ENCODE assay signal across 8 cellular contexts in genomic region chr17:75875182-75875939, GRCh38. TPM values are rescaled to one million over a fixed set of nuclear protein-coding genes. Genes with fewer than 3 reads are reported as not detected.
DNase-seq lines count a peak whose midpoint lies in the region; ATAC-seq, FAIRE-seq and TF ChIP-seq lines count a peak whose summit lies in the region.

No MANE protein-coding gene starts in this region.

- H4K20me1 ChIP-seq in GM23338 (replicated peaks; ENCODE audit: insufficient read depth) (no peaks in the 10 kb centered on the region), PC-9 (ENCODE audit: insufficient read depth) (no peaks in the 10 kb centered on the region), endothelial cell of umbilical vein (replicated peaks; ENCODE audit: control insufficient read depth, extremely low read depth, insufficient read depth, low read length) (no peaks in the 10 kb centered on the region)

- H3K4me1 ChIP-seq in GM23338 (ENCODE audit: insufficient read depth) = peaks cover 16% of the 10 kb centered on the region; the same call in 1 of the 2 replicates
- peaks cover 48% of the 10 kb centered on the region for H3K4me1 ChIP-seq in PC-9 (replicated peaks; ENCODE audit: insufficient read depth)
- H3K4me1 ChIP-seq in endothelial cell of umbilical vein (ENCODE audit: control insufficient read depth, extremely low read depth, insufficient read depth, low read length) = peaks cover 41% of the 10 kb centered on the region

- H3K36me3 ChIP-seq in GM23338 (ENCODE audit: insufficient read depth) = no peaks in the 10 kb centered on the region
- H3K36me3 ChIP-seq in PC-9 (ENCODE audit: low read depth) = no peaks in the 10 kb centered on the region
- H3K36me3 ChIP-seq in endothelial cell of umbilical vein (ENCODE audit: control insufficient read depth in 2 of 2, extremely low read depth in 1 of 2, insufficient read depth in 2 of 2, low read length in 2 of 2) = peaks cover 3 to 18% of the 10 kb centered on the region in 2 experiments

- CTCF ChIA-PET in PC-9 (lab: Charles Lee) = interaction anchor here (0.5 to 1.1 kb wide), 12 partner anchors 15 to 274 kb away, joined by 3 to 7 read pairs (median 4); partner anchors contain the start of genes UNC13D and WBP2
- CTCF ChIA-PET in endothelial cell of umbilical vein (lab: Charles Lee) = interaction anchor here (0.6 to 10.3 kb wide), 8 partner anchors 17 to 111 kb away, joined by 3 to 241 read pairs (median 3); partner anchors contain the start of genes TRIM65, UNC13D and WBP2

- no peaks in the 10 kb centered on the region for H3K9me1 ChIP-seq in endothelial cell of umbilical vein (replicated peaks; ENCODE audit: control insufficient read depth, extremely low read depth, insufficient read depth, low read length)

- peaks cover 39% of the 10 kb centered on the region for H3K27me3 Mint-ChIP-seq in GM23338 (ENCODE audit: insufficient read depth, low read depth, poor library complexity)

- H3K4me3 Mint-ChIP-seq in GM23338 = no peak overlapping the region

- no peak overlapping the region for H2AFZ ChIP-seq in GM23338
- H2AFZ ChIP-seq in PC-9 = peak overlapping the region; percentile 60; the same call in 1 of the 2 replicates
- no peak overlapping the region for H2AFZ ChIP-seq in endothelial cell of umbilical vein (ENCODE audit: low read depth, low read length)

- intact Hi-C loops in PC-9 (cut with micrococcal nuclease; ENCODE audit: unreplicated experiment) (no loop called here), endothelial cell of umbilical vein (cut with micrococcal nuclease) (no loop called here)

- FAIRE-seq in endothelial cell of umbilical vein (lab: Jason Lieb, UNC) = peak; percentile 48

- peak overlapping the region; percentile 97; the same call in 1 of the 2 replicates for H3K4me2 ChIP-seq in GM23338
- H3K4me2 ChIP-seq in PC-9 = peak overlapping the region; percentile 85
- peak overlapping the region; percentile 50 for H3K4me2 ChIP-seq in endothelial cell of umbilical vein (ENCODE audit: insufficient read depth, low read length)

- POLR2A ChIA-PET in PC-9 (lab: Charles Lee; ENCODE audit: unreplicated experiment) (interaction anchor here (0.5 to 1.7 kb wide), 9 partner anchors 20 to 977 kb away, joined by 3 to 16 read pairs (median 6); partner anchors contain the start of gene WBP2), endothelial cell of umbilical vein (lab: Charles Lee) (interaction anchor here (0.9 to 3.0 kb wide), 3 partner anchors 17 to 95 kb away, joined by 4 to 19 read pairs (median 17); partner anchors contain the start of gene WBP2)

- dilution Hi-C loops in endothelial cell of umbilical vein (cut with MboI; ENCODE audit: extremely low pct_ligation_motif_present, low sequenced_read_pairs) = no loop called here

- TF ChIP-seq CTCF in GM23338 (conservative IDR thresholded peaks at IDR 0.05; ENCODE audit: low read depth in 2 of 2) (no peak), PC-9 (conservative IDR thresholded peaks at IDR 0.05) (no peak), endothelial cell of umbilical vein (IDR thresholded peaks at IDR 0.05; ENCODE audit: extremely low read depth in 1 of 2, insufficient read depth in 1 of 2, low read depth in 1 of 2, low read length in 2 of 2) (no peak)

- H3K9me2 ChIP-seq in GM23338 (ENCODE audit: insufficient read depth) (no peaks in the 10 kb centered on the region), PC-9 (ENCODE audit: insufficient read depth) (no peaks in the 10 kb centered on the region)

- DNase-seq in GM23338 (ENCODE audit: low spot score) (no peak), PC-9 (no peak), endothelial cell of umbilical vein (ENCODE audit: low read depth, low spot score) (no peak), NCI-H146 (lab: John Stamatoyannopoulos, UW) (no peak), AG08396 (ENCODE audit: low spot score) (no peak)

- H3K27ac ChIP-seq in GM23338 (ENCODE audit: low read depth) = no peak overlapping the region
- peak overlapping the region; percentile 87 for H3K27ac ChIP-seq in PC-9
- peak overlapping the region; percentile 70 for H3K27ac ChIP-seq in endothelial cell of umbilical vein (ENCODE audit: insufficient read depth, low read depth, low read length)
- H3K27ac ChIP-seq in skin epidermis = peak overlapping the region in 20 of 21 experiments; percentile 81 to 99 (median 94)

- H3K27me3 ChIP-seq in GM23338 (ENCODE audit: insufficient read depth) (peaks cover 37% of the 10 kb centered on the region), PC-9 (ENCODE audit: insufficient read depth, low read depth) (no peaks in the 10 kb centered on the region), endothelial cell of umbilical vein (ENCODE audit: control insufficient read depth in 2 of 2, insufficient read depth in 2 of 2, low read length in 2 of 2) (no peaks in the 10 kb centered on the region)

- H3K4me3 ChIP-seq in GM23338 (no peak overlapping the region), PC-9 (peak overlapping the region; percentile 96; the same call in 1 of the 2 replicates), endothelial cell of umbilical vein (replicated peaks in 1 of 3; ENCODE audit: insufficient read depth in 1 of 3, low read depth in 1 of 3, low read length in 3 of 3) (no peak overlapping the region), skin epidermis (peak overlapping the region; percentile 52 to 82 (median 69))

- H3F3A ChIP-seq in GM23338 (replicated peaks; ENCODE audit: low read depth) (peaks cover 29% of the 10 kb centered on the region), PC-9 (ENCODE audit: insufficient read depth, low read depth) (peaks cover 60% of the 10 kb centered on the region)

- no peaks in the 10 kb centered on the region for H3K9me3 Mint-ChIP-seq in GM23338

- peaks cover 22% of the 10 kb centered on the region for H3K4me1 Mint-ChIP-seq in GM23338

- TF ChIP-seq POLR2A in endothelial cell of umbilical vein (IDR thresholded peaks at IDR 0.05; ENCODE audit: low read depth, low read length) = peak; percentile 8

- ATAC-seq in GM23338 (no peak), HG03135 (IDR thresholded peaks at IDR 0.05; ENCODE audit: unreplicated experiment) (no peak), HG02623 (IDR thresholded peaks at IDR 0.05; ENCODE audit: unreplicated experiment) (no peak)

- H3K79me2 ChIP-seq in GM23338 (replicated peaks; ENCODE audit: insufficient read depth) = no peaks in the 10 kb centered on the region
- H3K79me2 ChIP-seq in PC-9 (ENCODE audit: low read depth) = 0 out of 2 replicates have a peak, but pooled peaks cover 3% of the 10 kb centered on the region
- H3K79me2 ChIP-seq in endothelial cell of umbilical vein (ENCODE audit: control insufficient read depth, insufficient read depth, low read length) = peaks cover 6% of the 10 kb centered on the region

- peak overlapping the region; percentile 65 for H3K9ac ChIP-seq in endothelial cell of umbilical vein (replicated peaks; ENCODE audit: extremely low read depth, insufficient read depth, low read length)

- H3K36me3 Mint-ChIP-seq in GM23338 (ENCODE audit: low read depth) = no peaks in the 10 kb centered on the region; the same call in 2 of the 3 replicates

- H3K9me3 ChIP-seq in PC-9 (ENCODE audit: insufficient read depth, low read depth) = no peaks in the 10 kb centered on the region
- no peaks in the 10 kb centered on the region for H3K9me3 ChIP-seq in endothelial cell of umbilical vein (replicated peaks; ENCODE audit: control insufficient read depth, insufficient read depth, low read length)

- no TSS peak for BruUV-seq in PC-9 (replicated peaks; lab: Mats Ljungman, UMichigan)
- BruUV-seq in endothelial cell of umbilical vein (replicated peaks; lab: Mats Ljungman, UMichigan) = no TSS peak

- no peak overlapping the region for H3K27ac Mint-ChIP-seq in GM23338

RNA-seq across cellular contexts. Expression of gene TRIM47, which starts 3.0 kb away (rescaled TPM):
- 9.9 and 12.5 TPM in 2 replicates for total RNA-seq in GM23338 (2014; rRNA removed; shearing (Covaris generic))
- 7.2 TPM in 2 replicates for polyA plus RNA-seq in GM23338 (2016; fragmentation: Nextera tagmentation; extraction: Ambion mirVana)
- 46.1 and 48.3 TPM in 2 replicates for total RNA-seq in PC-9 (2021)
- total RNA-seq in endothelial cell of umbilical vein = 56.7 and 67.7 TPM in 2 replicates
- polyA plus RNA-seq in endothelial cell of umbilical vein = 75.1 and 85.3 TPM in 2 replicates
- polyA plus RNA-seq in endothelial cell of umbilical vein (2011; cell fraction: cytosol; rRNA removed) = 36.1 and 45.2 TPM in 2 replicates
- 92.7 and 117 TPM in 2 replicates for polyA plus RNA-seq in endothelial cell of umbilical vein (2011; cell fraction: nucleus; rRNA removed)
- 38.5 and 58.5 TPM in 2 replicates for polyA plus RNA-seq in endothelial cell of umbilical vein (2012)
- 42.0 and 46.2 TPM in 2 replicates for polyA minus RNA-seq in endothelial cell of umbilical vein
- 17.7 TPM for polyA minus RNA-seq in endothelial cell of umbilical vein (2011; cell fraction: cytosol; rRNA and poly(A)+ RNA removed)
- polyA minus RNA-seq in endothelial cell of umbilical vein (2011; cell fraction: nucleus; rRNA and poly(A)+ RNA removed) = 41.4 and 72.3 TPM in 2 replicates

RNA-seq across cellular contexts. Expression of gene WBP2, which starts 20.2 kb away (rescaled TPM):
- total RNA-seq in GM23338 (2014; rRNA removed; shearing (Covaris generic)) = 34.9 and 36.2 TPM in 2 replicates
- polyA plus RNA-seq in GM23338 (2016; fragmentation: Nextera tagmentation; extraction: Ambion mirVana) (59.5 and 63.5 TPM in 2 replicates), endothelial cell of umbilical vein (81.5 and 104 TPM in 2 replicates)
- total RNA-seq in PC-9 (2021) (114 and 159 TPM in 2 replicates), endothelial cell of umbilical vein (120 and 126 TPM in 2 replicates)
- 35.6 and 46.5 TPM in 2 replicates for polyA plus RNA-seq in endothelial cell of umbilical vein (2011; cell fraction: cytosol; rRNA removed)
- 76.5 and 76.7 TPM in 2 replicates for polyA plus RNA-seq in endothelial cell of umbilical vein (2011; cell fraction: nucleus; rRNA removed)
- polyA plus RNA-seq in endothelial cell of umbilical vein (2012) = 99.5 and 124 TPM in 2 replicates
- 71.7 and 72.7 TPM in 2 replicates for polyA minus RNA-seq in endothelial cell of umbilical vein
- 28.6 TPM for polyA minus RNA-seq in endothelial cell of umbilical vein (2011; cell fraction: cytosol; rRNA and poly(A)+ RNA removed)
- 52.0 and 56.1 TPM in 2 replicates for polyA minus RNA-seq in endothelial cell of umbilical vein (2011; cell fraction: nucleus; rRNA and poly(A)+ RNA removed)

RNA-seq across cellular contexts. Expression of gene TRIM65, which starts 21.4 kb away (rescaled TPM):
- 53.8 and 54.0 TPM in 2 replicates for total RNA-seq in GM23338 (2014; rRNA removed; shearing (Covaris generic))
- polyA plus RNA-seq in GM23338 (2016; fragmentation: Nextera tagmentation; extraction: Ambion mirVana) (13.8 and 15.0 TPM in 2 replicates), endothelial cell of umbilical vein (18.6 and 19.3 TPM in 2 replicates)
- total RNA-seq in PC-9 (2021) (21.1 and 27.1 TPM in 2 replicates), endothelial cell of umbilical vein (28.1 and 33.5 TPM in 2 replicates)
- polyA plus RNA-seq in endothelial cell of umbilical vein (2011; cell fraction: cytosol; rRNA removed) = 13.3 and 16.1 TPM in 2 replicates
- 15.9 and 16.9 TPM in 2 replicates for polyA plus RNA-seq in endothelial cell of umbilical vein (2011; cell fraction: nucleus; rRNA removed)
- 18.0 and 25.3 TPM in 2 replicates for polyA plus RNA-seq in endothelial cell of umbilical vein (2012)
- 10.9 and 12.8 TPM in 2 replicates for polyA minus RNA-seq in endothelial cell of umbilical vein
- 14.5 TPM for polyA minus RNA-seq in endothelial cell of umbilical vein (2011; cell fraction: cytosol; rRNA and poly(A)+ RNA removed)
- polyA minus RNA-seq in endothelial cell of umbilical vein (2011; cell fraction: nucleus; rRNA and poly(A)+ RNA removed) = 5.7 and 6.3 TPM in 2 replicates

RNA-seq across cellular contexts. Expression of gene MRPL38, which starts 29.3 kb away (rescaled TPM):
- 47.2 and 63.6 TPM in 2 replicates for total RNA-seq in GM23338 (2014; rRNA removed; shearing (Covaris generic))
- polyA plus RNA-seq in GM23338 (2016; fragmentation: Nextera tagmentation; extraction: Ambion mirVana) = 86.7 and 90.0 TPM in 2 replicates
- total RNA-seq in PC-9 (2021) = 127 and 136 TPM in 2 replicates
- total RNA-seq in endothelial cell of umbilical vein = 93.8 and 94.4 TPM in 2 replicates
- 82.7 and 100 TPM in 2 replicates for polyA plus RNA-seq in endothelial cell of umbilical vein
- 38.2 and 44.1 TPM in 2 replicates for polyA plus RNA-seq in endothelial cell of umbilical vein (2011; cell fraction: cytosol; rRNA removed)
- 132 and 146 TPM in 2 replicates for polyA plus RNA-seq in endothelial cell of umbilical vein (2011; cell fraction: nucleus; rRNA removed)
- 43.0 and 51.9 TPM in 2 replicates for polyA plus RNA-seq in endothelial cell of umbilical vein (2012)
- 35.1 and 57.6 TPM in 2 replicates for polyA minus RNA-seq in endothelial cell of umbilical vein
- 85.2 TPM for polyA minus RNA-seq in endothelial cell of umbilical vein (2011; cell fraction: cytosol; rRNA and poly(A)+ RNA removed)
- 37.6 and 39.5 TPM in 2 replicates for polyA minus RNA-seq in endothelial cell of umbilical vein (2011; cell fraction: nucleus; rRNA and poly(A)+ RNA removed)

RNA-seq across cellular contexts. Expression of gene UNC13D, which starts 31.2 kb away (rescaled TPM):
- 3.8 and 5.9 TPM in 2 replicates for total RNA-seq in GM23338 (2014; rRNA removed; shearing (Covaris generic))
- polyA plus RNA-seq in GM23338 (2016; fragmentation: Nextera tagmentation; extraction: Ambion mirVana) (10.5 and 10.8 TPM in 2 replicates), endothelial cell of umbilical vein (6.9 and 7.7 TPM in 2 replicates)
- total RNA-seq in PC-9 (2021) (94.4 and 108 TPM in 2 replicates), endothelial cell of umbilical vein (7.1 and 14.9 TPM in 2 replicates)
- polyA plus RNA-seq in endothelial cell of umbilical vein (2011; cell fraction: cytosol; rRNA removed) = 3.3 and 4.8 TPM in 2 replicates
- 24.6 and 25.1 TPM in 2 replicates for polyA plus RNA-seq in endothelial cell of umbilical vein (2011; cell fraction: nucleus; rRNA removed)
- 2.2 and 3.1 TPM in 2 replicates for polyA plus RNA-seq in endothelial cell of umbilical vein (2012)
- 6.7 and 7.4 TPM in 2 replicates for polyA minus RNA-seq in endothelial cell of umbilical vein
- 62.6 TPM for polyA minus RNA-seq in endothelial cell of umbilical vein (2011; cell fraction: cytosol; rRNA and poly(A)+ RNA removed)
- 7.5 and 14.8 TPM in 2 replicates for polyA minus RNA-seq in endothelial cell of umbilical vein (2011; cell fraction: nucleus; rRNA and poly(A)+ RNA removed)

Comparison
In these comparisons a context has a peak if more than half of its experiments do, and no peak if none do; other contexts are left out.
1. H3K4me3 ChIP-seq: peak in PC-9 (single experiment) and skin epidermis (7 of 7); none in GM23338 (single experiment) and endothelial cell of umbilical vein (0 of 3).
2. Peak in every context shown above with its lines, with median percentiles within 50 percentile points of each other: H3K4me2 ChIP-seq.